In the genomic region with DNA sequence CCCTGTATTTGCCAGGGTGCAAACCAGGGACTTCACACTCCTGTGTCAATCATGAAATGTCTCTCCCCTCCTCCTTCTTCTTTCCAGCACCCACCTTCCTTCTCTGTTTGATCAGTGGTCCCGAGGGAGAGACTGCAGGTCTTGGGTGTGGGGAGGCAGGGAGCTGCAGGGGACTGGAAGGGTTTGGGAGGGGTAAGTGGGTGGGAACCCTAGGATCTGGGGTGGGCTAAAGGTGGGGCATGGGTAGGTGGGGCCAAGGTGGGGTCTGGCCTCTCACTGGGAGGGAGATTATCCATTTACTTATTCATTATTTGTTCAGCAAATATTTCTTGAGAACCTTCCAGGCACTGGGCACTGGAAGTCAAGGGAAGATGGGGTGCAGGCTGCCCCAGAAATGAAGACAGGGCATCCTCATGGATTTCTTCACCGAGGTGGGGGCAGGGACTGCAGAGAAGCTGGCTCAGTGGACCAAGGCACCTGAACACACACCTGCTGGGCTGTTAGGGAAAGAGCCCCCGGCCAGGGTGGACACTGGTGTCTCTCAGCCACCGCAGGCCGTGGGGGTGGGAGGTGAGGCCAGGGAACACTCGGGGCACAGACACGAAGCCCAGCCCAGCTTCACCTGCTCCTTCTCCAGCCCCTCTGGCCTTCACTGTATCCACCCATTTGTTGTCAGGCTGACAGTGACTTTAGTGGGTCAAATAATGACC, we compare ENCODE assay signal across 25 cellular contexts.
"Had no signal": no experiment of that assay in that cellular context is flagged by ENCODE, and none has a peak within 500 bp of the region (broad histone marks: within the 10 kb centered on the region; RNA-seq: fewer than 3 reads in every experiment).

No MANE protein-coding gene starts in this region.

- DNase-seq: glutamatergic neuron; heart left ventricle; hypothalamus; immature natural killer cell; kidney; left colon; left lung; mesendoderm; naive B cell; occipital lobe; right cardiac atrium; stimulated activated CD4-positive, alpha-beta T cell treated with anti-CD3 and anti-CD28 coated beads, Interleukin-12 subunit alpha, Interleukin-12 subunit beta, amount 100 ng/mL, for 4 hours; stimulated activated CD4-positive, alpha-beta T cell treated with anti-CD3 and anti-CD28 coated beads, Interleukin-15, amount 100 ng/mL, for 24 hours; stimulated activated CD4-positive, alpha-beta T cell treated with anti-CD3 and anti-CD28 coated beads, Interleukin-2, amount 100 ng/mL, for 24 hours; stimulated activated CD4-positive, alpha-beta T cell treated with anti-CD3 and anti-CD28 coated beads, Interleukin-4, amount 100 ng/mL, for 1 hour; stimulated activated naive B cell treated with anti-CD40 and anti-IgM and Interleukin-4, amounts not matched to agents 10 μg/mL and 1 μg/mL and 100 μg/mL, for 72 hours; stimulated activated naive CD8-positive, alpha-beta T cell treated with anti-CD3 and anti-CD28 coated beads, Interleukin-15, Interleukin-2, amounts not matched to agents 100 U/mL and 50 U/mL, for 24 hours; stomach had no signal

- H3K27ac ChIP-seq: heart left ventricle, left lung, neutrophil, parathyroid adenoma, stomach, thoracic aorta, tibial artery, vagina had no signal

- H3K4me1 ChIP-seq: heart left ventricle, left lung, parathyroid adenoma, stomach, tibial artery, vagina had no signal

- ATAC-seq: heart left ventricle; left colon; left lung; right cardiac atrium; stimulated activated naive B cell treated with anti-CD40 and anti-IgM and Interleukin-4, amounts not matched to agents 10 μg/mL and 1 μg/mL and 100 μg/mL, for 72 hours; stimulated activated naive CD8-positive, alpha-beta T cell treated with anti-CD3 and anti-CD28 coated beads, Interleukin-15, Interleukin-2, amounts not matched to agents 100 U/mL and 50 U/mL, for 24 hours had no signal

- H3K4me3 ChIP-seq: heart left ventricle, left lung, lung, smooth muscle cell, stomach, thoracic aorta, tibial artery, vagina had no signal

- H3K36me3 ChIP-seq: heart left ventricle, left lung, neutrophil, stomach, thoracic aorta, tibial artery, vagina had no signal

- H3K27me3 ChIP-seq: neutrophil, vagina had no signal

- H3K9me3 ChIP-seq: neutrophil, vagina had no signal
